8 cellular contexts compared by ENCODE assay signal in the genomic region with DNA sequence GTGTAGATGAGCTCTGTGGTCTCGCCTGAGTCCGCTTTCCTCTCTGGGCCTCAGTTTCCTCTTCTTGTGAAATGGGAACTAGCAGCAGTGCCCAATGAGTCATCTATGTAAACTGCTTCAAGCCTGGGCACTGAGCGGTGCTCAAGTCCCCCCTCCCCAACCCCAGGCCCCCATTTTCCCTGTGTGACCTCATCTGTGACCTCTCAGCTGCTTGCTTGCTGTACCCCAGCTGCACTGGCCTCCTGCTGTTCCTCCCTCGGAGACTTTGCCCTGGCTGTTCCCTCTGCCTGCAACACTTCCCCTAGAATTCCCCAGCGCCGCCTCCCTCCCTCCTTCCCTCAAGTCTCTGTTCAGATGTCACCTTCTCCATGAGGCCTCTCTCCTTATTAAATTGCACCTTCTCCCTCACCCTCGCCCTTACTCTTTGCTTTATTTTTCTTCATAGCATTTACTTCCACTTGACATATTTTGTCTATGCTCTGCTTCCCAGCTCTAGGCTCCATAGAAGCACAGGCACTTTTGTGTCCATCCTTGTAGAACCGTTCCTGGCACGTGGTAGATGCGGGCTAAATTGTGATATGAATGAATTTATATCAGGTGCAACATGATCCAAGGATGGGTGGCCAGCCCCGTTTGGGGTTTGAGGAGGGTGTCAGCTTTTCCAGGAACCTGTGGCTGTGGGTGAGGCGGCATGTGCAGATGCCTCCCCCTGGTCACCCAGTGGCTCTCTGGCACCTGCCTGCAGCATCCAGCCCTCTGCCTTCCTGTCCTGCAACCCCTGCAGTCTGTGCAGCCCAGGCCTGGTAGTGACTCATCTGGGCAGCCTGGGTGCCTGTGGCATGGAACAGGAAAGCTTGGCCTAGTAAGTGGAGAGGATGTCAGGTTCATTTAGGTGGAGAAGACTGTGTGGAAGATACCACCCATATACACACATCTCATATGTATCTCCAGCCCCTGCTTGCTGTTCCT. TPM values are rescaled to one million over a fixed set of nuclear protein-coding genes. Genes with fewer than 3 reads are reported as not detected.
A peak's percentile ranks its signal among the peaks of the same experiment; 100 is the strongest.
DNase-seq lines count a peak whose midpoint lies in the region; ATAC-seq and TF ChIP-seq lines count a peak whose summit lies in the region.
"Had no signal": no experiment of that assay in that cellular context is flagged by ENCODE, and none has a peak within 500 bp of the region (broad histone marks: within the 10 kb centered on the region; RNA-seq: fewer than 3 reads in every experiment).

No MANE protein-coding gene starts in this region.

- intact Hi-C loops in heart right ventricle (cut with DNase I) = no loop called here

- H3K27me3 ChIP-seq in Peyer's patch (no peaks in the 10 kb centered on the region), heart right ventricle (no peaks in the 10 kb centered on the region), smooth muscle cell (ENCODE audit: low read depth) (no peaks in the 10 kb centered on the region)
- H3K27me3 ChIP-seq: SJCRH30 had no signal

- H3K36me3 ChIP-seq in Peyer's patch = no peaks in the 10 kb centered on the region
- no peaks in the 10 kb centered on the region for H3K36me3 ChIP-seq in heart right ventricle
- no peaks in the 10 kb centered on the region for H3K36me3 ChIP-seq in smooth muscle cell (ENCODE audit: low read depth)

- no peak overlapping the region for H3K4me2 ChIP-seq in smooth muscle cell

- H3K27ac ChIP-seq in Peyer's patch = peak overlapping the region; percentile 64 to 91 (median 84)
- peak overlapping the region in 1 of 10 donors; percentile 48 for H3K27ac ChIP-seq in heart right ventricle
- no peak overlapping the region for H3K27ac ChIP-seq in smooth muscle cell (ENCODE audit: low read depth)

- no peaks in the 10 kb centered on the region for H3K9me3 ChIP-seq in Peyer's patch
- H3K9me3 ChIP-seq in heart right ventricle = peaks cover 0 to 19% (median 7%) of the 10 kb centered on the region in 11 donors
- H3K9me3 ChIP-seq in smooth muscle cell (replicated peaks; ENCODE audit: low read depth) = no peaks in the 10 kb centered on the region

- H3K4me1 ChIP-seq in Peyer's patch (peaks cover 0 to 64% (median 10%) of the 10 kb centered on the region in 4 donors), heart right ventricle (peaks cover 6 to 32% (median 19%) of the 10 kb centered on the region in 9 donors), smooth muscle cell (ENCODE audit: low read depth) (peaks cover 33% of the 10 kb centered on the region)

- TF ChIP-seq CTCF in Peyer's patch (IDR thresholded peaks at IDR 0.05) = no peak
- no peak for TF ChIP-seq CTCF in heart right ventricle (IDR thresholded peaks at IDR 0.05)
- TF ChIP-seq CTCF in smooth muscle cell (IDR thresholded peaks at IDR 0.05; ENCODE audit: borderline replicate concordance, insufficient read depth, poor library complexity, severe bottlenecking) = no peak

- whole genome bisulfite sequencing in heart right ventricle, 2 donors = 77 to 84% methylated on average over 12 of the region's 12 CpGs
- WGBS in smooth muscle cell (ENCODE audit: low lambda C conversion rate) = 89% methylated on average over 12 of the region's 12 CpGs

- H3K9ac ChIP-seq in smooth muscle cell (ENCODE audit: low read depth) = no peak overlapping the region

- H4K20me1 ChIP-seq in smooth muscle cell (ENCODE audit: low read depth) = peaks cover 21% of the 10 kb centered on the region

- ATAC-seq in heart right ventricle = peak in 6 of 8 donors; percentile 25 to 61 (median 34)
- no peak for ATAC-seq in GM21529 (IDR thresholded peaks at IDR 0.05; ENCODE audit: unreplicated experiment)
- ATAC-seq in GM19467 (IDR thresholded peaks at IDR 0.05; ENCODE audit: unreplicated experiment) = no peak
- ATAC-seq in HG03280 (IDR thresholded peaks at IDR 0.05; ENCODE audit: unreplicated experiment) = no peak

- H2AFZ ChIP-seq in smooth muscle cell (ENCODE audit: low read depth) = no peak overlapping the region

- H3F3A ChIP-seq in smooth muscle cell (ENCODE audit: low read depth) = no peaks in the 10 kb centered on the region

- peak in 1 of 2 donors; percentile 35 for TF ChIP-seq POLR2A in Peyer's patch (IDR thresholded peaks at IDR 0.05)

- H3K4me3 ChIP-seq in Peyer's patch = peak overlapping the region; percentile 9 to 51 (median 38)
- H3K4me3 ChIP-seq in heart right ventricle = peak overlapping the region in 1 of 10 donors; percentile 9
- H3K4me3 ChIP-seq in smooth muscle cell = peak overlapping the region; percentile 41

- no peaks in the 10 kb centered on the region for H3K79me2 ChIP-seq in smooth muscle cell (ENCODE audit: low read depth)

- DNase-seq in HCEC 1CT (peak; percentile 23), Peyer's patch (peak in 2 of 3 donors; percentile 82), heart right ventricle (no peak), smooth muscle cell (lab: John Stamatoyannopoulos, UW; ENCODE audit: unreplicated experiment) (no peak)

RNA-seq across cellular contexts. Expression of a gene that starts 26.3 kb away (rescaled TPM):
- total RNA-seq in Peyer's patch = 100 to 1,000 TPM in 3 of 4 donors, 10 to 100 TPM in 1; 63.5 to 304 (median 264) TPM
- 10 to 100 TPM in 8 of 10 donors, 1 to 10 TPM in 2; 5.2 to 24.2 (median 12.7) TPM for total RNA-seq in heart right ventricle
- polyA plus RNA-seq in heart right ventricle = 1 to 10 TPM; 2.8 to 8.4 TPM
- 5.5 and 7.6 TPM in 2 replicates for total RNA-seq in smooth muscle cell
- polyA plus RNA-seq in smooth muscle cell = 6.5 and 7.0 TPM in 2 replicates

RNA-seq across cellular contexts. Expression of a gene that starts 26.9 kb away (rescaled TPM):
- total RNA-seq in Peyer's patch = not detected
- total RNA-seq in heart right ventricle = under 1 TPM in 1 of 10 donors, not detected in 9; 0.04 TPM
- not detected for polyA plus RNA-seq in heart right ventricle
- not detected in 2 replicates for total RNA-seq in smooth muscle cell
- polyA plus RNA-seq in smooth muscle cell = not detected in 2 replicates
- total RNA-seq: SJCRH30 had no signal

Comparison
In these comparisons a context has a peak if more than half of its experiments do, and no peak if none do; other contexts are left out.
1. DNase-seq: peak in HCEC 1CT (single experiment) and Peyer's patch (2 of 3); none in heart right ventricle (0 of 2) and smooth muscle cell (single experiment).
2. ATAC-seq: peak in heart right ventricle (6 of 8); none in GM21529 (single experiment), GM19467 (single experiment) and HG03280 (single experiment).